In genomic region chr11:67611165-67611564, GRCh38 we compare ENCODE assay signal across 1 cellular context.
TF ChIP-seq lines count a peak whose summit lies in the region.

No MANE protein-coding gene starts in this region.

TF ChIP-seq in IMR-90, 13 proteins besides CTCF, POLR2A, EP300 and RAD21:
- TF ChIP-seq MAZ (IDR thresholded peaks at IDR 0.05; ENCODE audit: borderline replicate concordance, low read depth, low read length), result no peak
- no peak for TF ChIP-seq SMC3 (IDR thresholded peaks at IDR 0.05; ENCODE audit: low read depth, low read length)
- no peak for TF ChIP-seq RFX5 (IDR thresholded peaks at IDR 0.05; ENCODE audit: low read depth, low read length)
- no peak for TF ChIP-seq CHD1 (IDR thresholded peaks at IDR 0.05; ENCODE audit: low read depth, low read length)
- no peak for TF ChIP-seq NFE2L2 (IDR thresholded peaks at IDR 0.05; ENCODE audit: low read depth, low read length)
- no peak for TF ChIP-seq FOS (IDR thresholded peaks at IDR 0.05; ENCODE audit: low read depth, low read length)
- TF ChIP-seq BHLHE40 (IDR thresholded peaks at IDR 0.05; ENCODE audit: low read depth, low read length), result no peak
- TF ChIP-seq USF2 (IDR thresholded peaks at IDR 0.05; ENCODE audit: low read depth, low read length), result no peak
- TF ChIP-seq ELK1 (IDR thresholded peaks at IDR 0.05; ENCODE audit: borderline replicate concordance, low read depth, low read length), result no peak
- TF ChIP-seq CEBPB (IDR thresholded peaks at IDR 0.05; ENCODE audit: low read depth, low read length), result no peak
- no peak for TF ChIP-seq RCOR1 (IDR thresholded peaks at IDR 0.05; ENCODE audit: insufficient replicate concordance, low read length)
- TF ChIP-seq MAFK (IDR thresholded peaks at IDR 0.05; ENCODE audit: low read depth, low read length), result no peak
- no peak for TF ChIP-seq MXI1 (IDR thresholded peaks at IDR 0.05; ENCODE audit: borderline replicate concordance, low read depth, low read length)
